In genomic region chr5:1732955-1733354, GRCh38 we compare ENCODE assay signal across 18 cellular contexts.
DNase-seq lines count a peak whose midpoint lies in the region; ATAC-seq and TF ChIP-seq lines count a peak whose summit lies in the region.
"Had no signal": no experiment of that assay in that cellular context is flagged by ENCODE, and none has a peak within 500 bp of the region (broad histone marks: within the 10 kb centered on the region; RNA-seq: fewer than 3 reads in every experiment).

No MANE protein-coding gene starts in this region.

- POLR2A ChIA-PET in CD4-positive, alpha-beta T cell (lab: Charles Lee) = no interaction called here

- H3K4me3 ChIP-seq in H7 (ENCODE audit: insufficient read depth, low read depth, low read length) = no peak overlapping the region
- no peak overlapping the region for H3K4me3 ChIP-seq in prostate gland
- H3K4me3 ChIP-seq: BLaER1, PC-9 had no signal

- no peaks in the 10 kb centered on the region for H3K4me1 Mint-ChIP-seq in endothelial cell (ENCODE audit: unreplicated experiment)
- no peaks in the 10 kb centered on the region for H3K4me1 Mint-ChIP-seq in CD4-positive, alpha-beta T cell (ENCODE audit: low read depth)

- H3K27ac Mint-ChIP-seq in endothelial cell (ENCODE audit: unreplicated experiment) = no peak overlapping the region
- no peak overlapping the region for H3K27ac Mint-ChIP-seq in CD4-positive, alpha-beta T cell

- DNase-seq in D341Med (ENCODE audit: low spot score) = peak; percentile 14
- DNase-seq in H7 = peak; percentile 36
- peak; percentile 1 for DNase-seq in endothelial cell (ENCODE audit: low spot score)
- peak; percentile 3 for DNase-seq in prostate gland (ENCODE audit: low spot score)
- no peak for DNase-seq in CD4-positive, alpha-beta T cell
- no peak for DNase-seq in stimulated activated naive CD4-positive, alpha-beta T cell treated with Interleukin-2 at 50 U/mL for 16 hours (lab: John Stamatoyannopoulos, UW)
- DNase-seq in GOT3 (lab: John Stamatoyannopoulos, UW) = no peak
- no peak for DNase-seq in NCI-H2029 (lab: John Stamatoyannopoulos, UW)
- DNase-seq: DMS153, HCEC 1CT, IMR-90, Kasumi-1, NCI-H187 treated with DMSO at 0.1 percent for 48 hours, NCI-H2171, NCI-H446 treated with DMSO at 0.1 percent for 48 hours, NCI-H748 treated with DMSO at 0.1 percent for 48 hours had no signal

- no peaks in the 10 kb centered on the region for H3K9me3 ChIP-seq in prostate gland
- no peaks in the 10 kb centered on the region for H3K9me3 ChIP-seq in CD4-positive, alpha-beta T cell (ENCODE audit: control insufficient read depth, low read length)
- H3K9me3 ChIP-seq: BLaER1 had no signal

- no peak for ATAC-seq in CD4-positive, alpha-beta T cell (ENCODE audit: poor library complexity)

- no peak for TF ChIP-seq POLR2A in prostate gland (IDR thresholded peaks at IDR 0.05)

- peaks cover 5% of the 10 kb centered on the region for H3K36me3 Mint-ChIP-seq in endothelial cell (ENCODE audit: low read depth, unreplicated experiment)
- no peaks in the 10 kb centered on the region for H3K36me3 Mint-ChIP-seq in CD4-positive, alpha-beta T cell (ENCODE audit: low read depth)

- H3K4me1 ChIP-seq in prostate gland (replicated peaks) = no peaks in the 10 kb centered on the region

- 93% methylated on average over 5 of the region's 5 CpGs for WGBS in prostate gland

- intact Hi-C loops in prostate gland (cut with DNase I) = no loop called here
- intact Hi-C loops in CD4-positive, alpha-beta T cell (cut with DNase I, micrococcal nuclease) = no loop called here

- no peak overlapping the region for H3K4me3 Mint-ChIP-seq in endothelial cell (ENCODE audit: unreplicated experiment)
- H3K4me3 Mint-ChIP-seq in CD4-positive, alpha-beta T cell = no peak overlapping the region

- H3K27ac ChIP-seq in prostate gland = no peak overlapping the region
- no peak overlapping the region for H3K27ac ChIP-seq in CD4-positive, alpha-beta T cell (ENCODE audit: low read depth, low read length)
- H3K27ac ChIP-seq: BLaER1, PC-9 had no signal

- CTCF ChIA-PET in CD4-positive, alpha-beta T cell (lab: Charles Lee) = no interaction called here

- peaks cover 6% of the 10 kb centered on the region for H3K27me3 Mint-ChIP-seq in endothelial cell (ENCODE audit: unreplicated experiment)
- H3K27me3 Mint-ChIP-seq in CD4-positive, alpha-beta T cell = peaks cover 23% of the 10 kb centered on the region

- no peak for TF ChIP-seq CTCF in endothelial cell (IDR thresholded peaks at IDR 0.05; ENCODE audit: unreplicated experiment)
- TF ChIP-seq CTCF in prostate gland (IDR thresholded peaks at IDR 0.05) = no peak
- no peak for TF ChIP-seq CTCF in CD4-positive, alpha-beta T cell (IDR thresholded peaks at IDR 0.05)

- H3K36me3 ChIP-seq in H7 (replicated peaks; ENCODE audit: control insufficient read depth, insufficient read depth, low read length) (no peaks in the 10 kb centered on the region), prostate gland (no peaks in the 10 kb centered on the region)
- H3K36me3 ChIP-seq: BLaER1 had no signal

- H3K27me3 ChIP-seq in H7 (ENCODE audit: control insufficient read depth, insufficient read depth, low read length) (no peaks in the 10 kb centered on the region), prostate gland (replicated peaks; ENCODE audit: insufficient read depth) (no peaks in the 10 kb centered on the region)
- no peaks in the 10 kb centered on the region for H3K27me3 ChIP-seq in CD4-positive, alpha-beta T cell (ENCODE audit: control insufficient read depth, insufficient read depth, low read length)
- H3K27me3 ChIP-seq: BLaER1 had no signal

- no peaks in the 10 kb centered on the region for H3K9me3 Mint-ChIP-seq in endothelial cell (ENCODE audit: unreplicated experiment)
- no peaks in the 10 kb centered on the region for H3K9me3 Mint-ChIP-seq in CD4-positive, alpha-beta T cell

Comparison
In these comparisons a context has a peak if more than half of its experiments do, and no peak if none do; other contexts are left out.
1. DNase-seq: peak in D341Med (single experiment), H7 (single experiment), endothelial cell (single experiment) and prostate gland (single experiment); none in CD4-positive, alpha-beta T cell (0 of 10), stimulated activated naive CD4-positive, alpha-beta T cell treated with Interleukin-2 at 50 U/mL for 16 hours (single experiment), GOT3 (single experiment) and NCI-H2029 (single experiment).